In the genomic region with DNA sequence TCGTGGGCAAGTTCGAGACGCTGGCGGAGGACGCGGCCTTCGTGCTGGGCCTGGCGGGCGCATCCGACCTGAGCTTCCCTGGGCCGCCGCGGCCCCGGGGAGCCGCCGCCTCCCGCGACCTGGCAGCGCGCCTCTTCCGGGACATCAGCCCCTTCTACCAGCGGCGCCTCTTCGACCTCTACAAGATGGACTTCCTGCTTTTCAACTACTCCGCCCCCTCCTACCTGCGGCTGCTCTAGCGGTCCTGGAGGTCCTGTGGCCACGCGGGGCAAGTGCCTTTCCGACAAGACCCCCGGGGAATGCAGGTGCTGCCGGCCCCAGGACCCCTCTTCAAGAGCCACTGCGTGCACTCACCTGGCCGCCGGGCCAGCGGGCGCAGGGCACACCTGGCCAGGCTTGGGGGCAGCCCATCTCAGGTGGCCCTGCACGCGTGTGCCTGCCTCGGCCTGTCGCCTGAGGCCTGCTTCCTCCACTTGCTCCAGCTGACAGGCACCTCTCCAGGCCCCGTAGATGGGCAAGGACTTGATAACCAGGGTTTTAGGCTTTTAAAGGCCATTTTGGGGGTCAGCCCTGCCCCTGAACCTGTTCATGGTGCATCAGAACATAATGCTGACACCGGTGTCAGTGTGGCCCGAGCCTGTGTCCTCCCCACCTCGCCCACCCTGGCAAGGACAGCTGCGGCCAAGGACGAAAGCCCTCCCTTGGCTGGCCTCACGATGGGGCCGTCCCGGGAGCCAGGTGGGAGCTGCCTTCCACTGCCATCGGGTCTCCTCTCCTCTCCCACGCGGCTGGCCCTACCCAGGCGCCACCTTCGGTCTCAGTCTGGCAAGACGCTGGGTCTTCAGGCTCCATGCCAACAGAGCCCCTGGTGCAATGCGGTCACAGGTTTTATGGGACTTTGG, we compare ENCODE assay signal across 1 cellular context.
TF ChIP-seq lines count a peak whose summit lies in the region.

No MANE protein-coding gene starts in this region.

TF ChIP-seq in endothelial cell of umbilical vein, 7 proteins besides CTCF, POLR2A, EP300 and RAD21:
- TF ChIP-seq GATA2 (IDR thresholded peaks at IDR 0.05; ENCODE audit: insufficient read depth, insufficient read length, low read depth, low read length), result no peak
- no peak for TF ChIP-seq JUN (IDR thresholded peaks at IDR 0.05; ENCODE audit: borderline replicate concordance, insufficient read depth, insufficient read length, low read depth)
- TF ChIP-seq EZH2 (IDR thresholded peaks at IDR 0.05; ENCODE audit: borderline replicate concordance, low read depth, low read length, severe bottlenecking), result peak; percentile 27
